ENCODE assay signal across 18 cellular contexts in the genomic region with DNA sequence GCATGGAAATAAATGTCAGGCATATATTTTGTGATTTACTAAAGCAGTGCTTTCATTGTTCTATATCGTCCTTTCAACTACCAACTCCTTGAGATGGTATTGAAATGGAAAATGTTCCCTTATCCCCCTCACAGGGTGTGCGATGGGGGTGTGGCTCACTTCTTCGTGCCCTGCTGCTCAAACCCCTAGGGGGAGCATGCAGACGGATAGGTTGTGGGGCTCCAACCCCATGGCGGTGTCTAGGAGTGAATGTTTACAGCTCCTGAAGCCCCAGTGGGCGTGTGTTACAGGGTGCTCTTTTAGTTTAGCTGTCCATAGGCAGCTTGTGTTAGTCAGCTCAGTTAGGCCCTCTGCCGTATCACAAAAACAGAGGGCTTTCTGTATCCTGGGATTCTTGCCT.
A peak's percentile ranks its signal among the peaks of the same experiment; 100 is the strongest.
DNase-seq lines count a peak whose midpoint lies in the region; FAIRE-seq and TF ChIP-seq lines count a peak whose summit lies in the region.
"Had no signal": no experiment of that assay in that cellular context is flagged by ENCODE, and none has a peak within 500 bp of the region (broad histone marks: within the 10 kb centered on the region; RNA-seq: fewer than 3 reads in every experiment).

No MANE protein-coding gene starts in this region.

- peaks cover 4% of the 10 kb centered on the region; the same call in 1 of the 2 replicates for H3K4me1 ChIP-seq in BE2C
- no peaks in the 10 kb centered on the region; the same call in 1 of the 2 replicates for H3K4me1 ChIP-seq in H9 (ENCODE audit: insufficient read depth, low read length)
- peaks cover 0 to 9% (median 7%) of the 10 kb centered on the region in 4 experiments; a peak in 3 of 7 replicates for H3K4me1 ChIP-seq in H1 (replicated peaks in 1 of 4; ENCODE audit: control insufficient read depth in 3 of 4, insufficient read depth in 4 of 4, low read length in 3 of 4)
- no peaks in the 10 kb centered on the region for H3K4me1 ChIP-seq in mesendoderm (ENCODE audit: control insufficient read depth, low read depth, low read length)
- H3K4me1 ChIP-seq: BLaER1 treated with 17β-estradiol and CSF1 and Interleukin-3, amounts not matched to agents 10 nM and 100 nM had no signal

- no CpG with 5 or more reads among the region's 7 CpGs for WGBS in H9 (ENCODE audit: extremely low coverage, insufficient read length, low lambda C conversion rate)
- WGBS in H1 (ENCODE audit: extremely low coverage in 1 of 2, insufficient coverage in 1 of 2, insufficient read length in 1 of 2, insufficient replicate concordance in 2 of 2, low coverage in 1 of 2, low lambda C conversion rate in 2 of 2, missing lambda C conversion rate in 1 of 2), 2 experiments = 47% methylated on average over 7 of the region's 7 CpGs; no CpG with 5 or more reads in 1 of the 2 experiments
- WGBS in mesendoderm (ENCODE audit: extremely low coverage, insufficient coverage, low lambda C conversion rate) = no CpG with 5 or more reads among the region's 7 CpGs

- DNase-seq in BE2C (peak; percentile 18), H9 (peak; percentile 59), H1 (ENCODE audit: low read depth in 1 of 2, low spot score in 2 of 2) (peak in 1 of 2 experiments; percentile 58), mesendoderm (peak; percentile 11), HFFc6 (no peak), RCC 7860 (ENCODE audit: low spot score) (no peak)
- DNase-seq in activated effector memory CD4-positive, alpha-beta T cell treated with anti-CD3 and anti-CD28 coated beads, Interleukin-2, amount 50 U/mL, for 16 hours = no peak
- DNase-seq: 8988T; AML-193; CD4-positive, CD25-positive, alpha-beta regulatory T cell; DMS 273 treated with DMSO at 0.1 percent for 48 hours; GOT3; HCEC 1CT had no signal

- H3K4me3 ChIP-seq in BE2C (ENCODE audit: low read depth, low read length) = no peak overlapping the region
- H3K4me3 ChIP-seq in H1 (ENCODE audit: extremely low read depth in 1 of 4, insufficient read depth in 2 of 4, low read depth in 3 of 4, low read length in 4 of 4) = no peak overlapping the region
- no peak overlapping the region for H3K4me3 ChIP-seq in mesendoderm (ENCODE audit: low read length)
- H3K4me3 ChIP-seq: BLaER1 treated with 17β-estradiol and CSF1 and Interleukin-3, amounts not matched to agents 10 nM and 100 nM; K562 had no signal

- no peak for TF ChIP-seq EP300 in H1 (IDR thresholded peaks at IDR 0.05; ENCODE audit: borderline replicate concordance in 1 of 2, low read depth in 2 of 2, low read length in 2 of 2)

- no peak overlapping the region for H2BK5ac ChIP-seq in H9 (ENCODE audit: insufficient read length, low read length)
- no peak overlapping the region for H2BK5ac ChIP-seq in H1 (ENCODE audit: low read depth, low read length)
- no peak overlapping the region for H2BK5ac ChIP-seq in mesendoderm (ENCODE audit: low read length)

- H3K79me1 ChIP-seq in H9 (ENCODE audit: insufficient read depth, low read depth, low read length, poor library complexity, severe bottlenecking) = no peaks in the 10 kb centered on the region
- H3K79me1 ChIP-seq in H1 (ENCODE audit: low read depth, low read length) = no peaks in the 10 kb centered on the region
- no peaks in the 10 kb centered on the region for H3K79me1 ChIP-seq in mesendoderm (ENCODE audit: low read length)

- H3K18ac ChIP-seq in H9 (ENCODE audit: insufficient read length, low read depth, low read length) = no peak overlapping the region
- no peak overlapping the region for H3K18ac ChIP-seq in H1 (ENCODE audit: extremely low read depth, low read length)
- H3K18ac ChIP-seq in mesendoderm (ENCODE audit: low read length) = no peak overlapping the region

- TF ChIP-seq POLR2A in H1 (IDR thresholded peaks at IDR 0.05; ENCODE audit: control extremely low read depth in 1 of 2, low read depth in 2 of 2, low read length in 2 of 2) = no peak

- no peak overlapping the region for H4K8ac ChIP-seq in H9 (replicated peaks; ENCODE audit: insufficient read length, low read depth, low read length)
- H4K8ac ChIP-seq in H1 (ENCODE audit: extremely low read depth, insufficient read depth, low read length) = no peak overlapping the region
- no peak overlapping the region for H4K8ac ChIP-seq in mesendoderm (ENCODE audit: low read depth, low read length)

- H2BK120ac ChIP-seq in H9 (ENCODE audit: low read depth, low read length, poor library complexity, severe bottlenecking) = no peak overlapping the region
- no peak overlapping the region for H2BK120ac ChIP-seq in H1 (replicated peaks; ENCODE audit: low read depth, low read length)
- no peak overlapping the region for H2BK120ac ChIP-seq in mesendoderm (ENCODE audit: low read depth, low read length)

- H3K9me3 ChIP-seq in BE2C (no peaks in the 10 kb centered on the region), H9 (ENCODE audit: control insufficient read depth, low read depth, low read length) (no peaks in the 10 kb centered on the region), H1 (ENCODE audit: insufficient read depth in 2 of 2, low read depth in 1 of 2, low read length in 1 of 2) (no peaks in the 10 kb centered on the region)

- H4K5ac ChIP-seq in H9 (ENCODE audit: insufficient read length, low read depth, low read length) = no peak overlapping the region
- no peak overlapping the region for H4K5ac ChIP-seq in H1 (ENCODE audit: insufficient read length, low read depth, low read length)
- H4K5ac ChIP-seq in mesendoderm (ENCODE audit: low read length) = no peak overlapping the region

- H4K20me1 ChIP-seq in H9 (ENCODE audit: control insufficient read depth, insufficient read depth, insufficient read length) (no peaks in the 10 kb centered on the region), H1 (replicated peaks in 1 of 2; ENCODE audit: control insufficient read depth in 1 of 2, insufficient read depth in 2 of 2, low read length in 2 of 2) (no peaks in the 10 kb centered on the region)
- H4K20me1 ChIP-seq: BLaER1 treated with 17β-estradiol and CSF1 and Interleukin-3, amounts not matched to agents 10 nM and 100 nM had no signal

- no peak overlapping the region for H3K4me2 ChIP-seq in H9 (ENCODE audit: insufficient read depth, insufficient read length, low read length)
- H3K4me2 ChIP-seq in H1 (ENCODE audit: insufficient read depth in 1 of 2, low read depth in 2 of 2, low read length in 2 of 2) = no peak overlapping the region
- H3K4me2 ChIP-seq in mesendoderm (ENCODE audit: low read length) = no peak overlapping the region
- H3K4me2 ChIP-seq: BLaER1 treated with 17β-estradiol and CSF1 and Interleukin-3, amounts not matched to agents 10 nM and 100 nM had no signal

- H3K36me3 Mint-ChIP-seq in H9 (ENCODE audit: insufficient read depth in 1 of 3, low read depth in 3 of 3) = peaks cover 0 to 11% (median 0%) of the 10 kb centered on the region in 3 experiments; a peak in 1 of 7 replicates
- no peaks in the 10 kb centered on the region for H3K36me3 Mint-ChIP-seq in HFFc6 (ENCODE audit: low read depth)
- H3K36me3 Mint-ChIP-seq: CD4-positive, CD25-positive, alpha-beta regulatory T cell had no signal

- CTCF ChIA-PET in H1 (lab: Charles Lee; ENCODE audit: partially characterized antibody) = interaction anchor here (0.8 to 1.8 kb wide), 7 partner anchors 11 to 925 kb away, joined by 3 to 7 read pairs (median 4); no protein-coding TSS in a partner anchor

- H3T11ph ChIP-seq in H9 (ENCODE audit: low read length) = no peak overlapping the region

- H3K23me2 ChIP-seq in H9 (ENCODE audit: insufficient read length, low read depth, low read length, poor library complexity, severe bottlenecking) = no peaks in the 10 kb centered on the region
- H3K23me2 ChIP-seq in H1 (ENCODE audit: low read depth, low read length) = no peaks in the 10 kb centered on the region

- peaks cover 3 to 8% of the 10 kb centered on the region in 2 experiments; a peak in 4 of 5 replicates for H3K9me3 Mint-ChIP-seq in H9
- H3K9me3 Mint-ChIP-seq in HFFc6 = no peaks in the 10 kb centered on the region

- no peak overlapping the region for H3K14ac ChIP-seq in H9 (ENCODE audit: insufficient read depth, low read length)
- H3K14ac ChIP-seq in H1 (ENCODE audit: insufficient read length) = no peak overlapping the region

- POLR2A ChIA-PET in H1 (lab: Charles Lee; ENCODE audit: partially characterized antibody) = no interaction called here

- H3K4ac ChIP-seq in H9 (ENCODE audit: low read depth, low read length) (no peak overlapping the region), H1 (replicated peaks; ENCODE audit: insufficient read length, low read depth, low read length) (no peak overlapping the region), mesendoderm (ENCODE audit: low read depth, low read length) (no peak overlapping the region)

- H2BK15ac ChIP-seq in H9 (ENCODE audit: low read depth, low read length) = no peak overlapping the region
- H2BK15ac ChIP-seq in H1 (ENCODE audit: low read length) = no peak overlapping the region
- H2BK15ac ChIP-seq in mesendoderm (replicated peaks; ENCODE audit: low read depth) = no peak overlapping the region

- H3K23ac ChIP-seq in H9 (ENCODE audit: insufficient read length, low read depth, low read length) (no peak overlapping the region), H1 (ENCODE audit: insufficient read length) (no peak overlapping the region), mesendoderm (ENCODE audit: low read length) (no peak overlapping the region)

- H2AK5ac ChIP-seq in H9 (ENCODE audit: insufficient read length, low read length) = no peak overlapping the region
- no peak overlapping the region for H2AK5ac ChIP-seq in H1 (ENCODE audit: low read depth, low read length)
- H2AK5ac ChIP-seq in mesendoderm (ENCODE audit: low read length) = no peak overlapping the region

- H3K27ac Mint-ChIP-seq in H9 (0 out of 7 replicates have a peak overlapping the region, but pooled peaks of 1 of the 3 experiments have one; percentile 44), HFFc6 (no peak overlapping the region)

- H3K79me2 ChIP-seq in H9 (ENCODE audit: insufficient read depth, low read length) (no peaks in the 10 kb centered on the region), H1 (ENCODE audit: control insufficient read depth in 1 of 2, insufficient read depth in 2 of 2, low read length in 2 of 2) (no peaks in the 10 kb centered on the region), mesendoderm (ENCODE audit: control insufficient read depth, insufficient read depth, low read length) (no peaks in the 10 kb centered on the region)

- H3K56ac ChIP-seq in H9 (ENCODE audit: insufficient read length, low read depth, low read length) (no peak overlapping the region), H1 (replicated peaks; ENCODE audit: insufficient read length, low read depth, low read length) (no peak overlapping the region), mesendoderm (ENCODE audit: low read length) (no peak overlapping the region)

- no peak overlapping the region for H2BK20ac ChIP-seq in H9 (ENCODE audit: low read depth, low read length, poor library complexity, severe bottlenecking)
- H2BK20ac ChIP-seq in H1 (ENCODE audit: low read length) = no peak overlapping the region

- peaks cover 5% of the 10 kb centered on the region for H3K27me3 Mint-ChIP-seq in H9 (ENCODE audit: low read depth)
- H3K27me3 Mint-ChIP-seq in HFFc6 (ENCODE audit: insufficient read depth) = no peaks in the 10 kb centered on the region

- H3K27ac ChIP-seq in H9 (ENCODE audit: insufficient read length, low read depth, low read length) (no peak overlapping the region), H1 (ENCODE audit: low read depth, low read length) (no peak overlapping the region), mesendoderm (ENCODE audit: low read depth, low read length) (no peak overlapping the region)
- H3K27ac ChIP-seq: BLaER1 treated with 17β-estradiol and CSF1 and Interleukin-3, amounts not matched to agents 10 nM and 100 nM; HL-60 had no signal

- H2AFZ ChIP-seq in H9 (ENCODE audit: low read length) (no peak overlapping the region), H1 (ENCODE audit: low read length) (peak overlapping the region; percentile 85; the same call in 1 of the 2 replicates)

- H2BK12ac ChIP-seq in H9 (ENCODE audit: insufficient read length, low read depth, low read length) = no peak overlapping the region
- H2BK12ac ChIP-seq in H1 (ENCODE audit: low read depth, low read length) = 0 out of 2 replicates have a peak overlapping the region, but pooled peaks have one; percentile 23

- H3K4me3 Mint-ChIP-seq in H9 (no peak overlapping the region), HFFc6 (no peak overlapping the region)
- H3K4me3 Mint-ChIP-seq: CD4-positive, CD25-positive, alpha-beta regulatory T cell had no signal

- peaks cover 20 to 27% of the 10 kb centered on the region in 2 experiments for H3K4me1 Mint-ChIP-seq in H9
- H3K4me1 Mint-ChIP-seq in HFFc6 (ENCODE audit: low read depth) = no peaks in the 10 kb centered on the region
- H3K4me1 Mint-ChIP-seq: CD4-positive, CD25-positive, alpha-beta regulatory T cell had no signal

- H3K9ac ChIP-seq in H9 (ENCODE audit: extremely low read depth, insufficient read length, low read length) (no peak overlapping the region), H1 (replicated peaks in 1 of 4; ENCODE audit: extremely low read depth in 1 of 4, low read depth in 3 of 4, low read length in 3 of 4) (no peak overlapping the region), mesendoderm (ENCODE audit: low read length) (no peak overlapping the region)
- H3K9ac ChIP-seq: BLaER1 treated with 17β-estradiol and CSF1 and Interleukin-3, amounts not matched to agents 10 nM and 100 nM had no signal

- TF ChIP-seq RAD21 in H1 (IDR thresholded peaks at IDR 0.05 in 1 of 2, conservative IDR thresholded peaks at IDR 0.05 in 1 of 2; ENCODE audit: low read depth in 2 of 2, low read length in 2 of 2) = peak; percentile 32 to 47

- H3K27me3 ChIP-seq in BE2C = no peaks in the 10 kb centered on the region
- no peaks in the 10 kb centered on the region for H3K27me3 ChIP-seq in H9 (ENCODE audit: insufficient read depth, low read length)
- no peaks in the 10 kb centered on the region for H3K27me3 ChIP-seq in H1 (replicated peaks in 1 of 4; ENCODE audit: control insufficient read depth in 3 of 4, extremely low read depth in 1 of 4, insufficient read depth in 3 of 4, low read length in 3 of 4)
- no peaks in the 10 kb centered on the region for H3K27me3 ChIP-seq in mesendoderm (ENCODE audit: insufficient read depth, low read length, poor library complexity)
- H3K27me3 ChIP-seq: BLaER1 treated with 17β-estradiol and CSF1 and Interleukin-3, amounts not matched to agents 10 nM and 100 nM had no signal

- H3K36me3 ChIP-seq in BE2C (no peaks in the 10 kb centered on the region), H1 (ENCODE audit: control insufficient read depth in 2 of 4, insufficient read depth in 4 of 4, low read length in 3 of 4) (no peaks in the 10 kb centered on the region), mesendoderm (ENCODE audit: control insufficient read depth, insufficient read depth, low read length) (no peaks in the 10 kb centered on the region)
- H3K36me3 ChIP-seq: BLaER1 treated with 17β-estradiol and CSF1 and Interleukin-3, amounts not matched to agents 10 nM and 100 nM had no signal

- H4K91ac ChIP-seq in H9 (ENCODE audit: insufficient read length, low read depth, low read length) (no peak overlapping the region), H1 (replicated peaks; ENCODE audit: insufficient read length, low read length) (no peak overlapping the region)

- 0 out of 2 replicates have a peak, but pooled peaks have one; percentile 15 for TF ChIP-seq CTCF in BE2C (IDR thresholded peaks at IDR 0.05; ENCODE audit: low read depth, low read length)
- peak; percentile 59 for TF ChIP-seq CTCF in H9 (conservative IDR thresholded peaks at IDR 0.05)
- TF ChIP-seq CTCF in H1 (IDR thresholded peaks at IDR 0.05; ENCODE audit: control extremely low read depth in 1 of 3, insufficient read depth in 1 of 3, low read depth in 1 of 3, low read length in 3 of 3) = peak in 2 of 3 experiments; percentile 41 to 53; a peak in 3 of 4 replicates
- no peak for TF ChIP-seq CTCF in HFFc6 (IDR thresholded peaks at IDR 0.05)

- FAIRE-seq in H1 (lab: Jason Lieb, UNC) (no peak), RCC 7860 (lab: Jason Lieb, UNC) (no peak)
- FAIRE-seq: G401.6, GM12892, K562 had no signal

Comparison
In these comparisons a context has a peak if more than half of its experiments do, and no peak if none do; other contexts are left out.
1. DNase-seq: peak in BE2C (single experiment), H9 (single experiment) and mesendoderm (single experiment); none in HFFc6 (single experiment), RCC 7860 (single experiment) and activated effector memory CD4-positive, alpha-beta T cell treated with anti-CD3 and anti-CD28 coated beads, Interleukin-2, amount 50 U/mL, for 16 hours (single experiment).